ENCODE assay signal across 21 cellular contexts in the genomic region with DNA sequence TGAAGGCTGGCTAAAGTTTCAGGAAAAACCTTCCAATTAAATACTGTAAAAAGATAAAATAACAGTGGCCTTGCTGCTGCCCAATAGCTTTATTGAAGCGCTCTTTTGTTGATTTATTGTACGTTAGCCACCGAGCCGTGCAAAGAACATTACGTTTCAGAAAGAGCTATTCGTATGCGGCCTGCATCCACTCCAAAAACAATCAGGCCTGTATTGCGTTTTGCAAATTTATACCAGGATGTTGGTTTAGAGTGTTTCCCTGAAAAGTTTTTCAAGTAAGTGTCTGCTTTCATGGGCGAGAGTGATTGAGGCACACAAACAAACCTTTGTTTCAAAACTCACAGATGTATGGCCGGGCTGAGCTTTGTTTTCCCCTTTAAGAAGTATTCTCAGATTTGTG.
DNase-seq lines count a peak whose midpoint lies in the region; ATAC-seq and TF ChIP-seq lines count a peak whose summit lies in the region.
"Had no signal": no experiment of that assay in that cellular context is flagged by ENCODE, and none has a peak within 500 bp of the region (broad histone marks: within the 10 kb centered on the region; RNA-seq: fewer than 3 reads in every experiment).

No MANE protein-coding gene starts in this region.

- TF ChIP-seq CTCF in brain (conservative IDR thresholded peaks at IDR 0.05) = no peak
- no peak for TF ChIP-seq CTCF in MCF 10A (IDR thresholded peaks at IDR 0.05; ENCODE audit: unreplicated experiment)

- peaks cover 0 to 75% (median 20%) of the 10 kb centered on the region in 5 experiments for H3K9me3 Mint-ChIP-seq in brain
- peaks cover 7% of the 10 kb centered on the region for H3K9me3 Mint-ChIP-seq in MCF 10A (ENCODE audit: unreplicated experiment)
- H3K9me3 Mint-ChIP-seq: activated naive CD4-positive, alpha-beta T cell treated with anti-CD3 and anti-CD28 coated beads for 36 hours; activated T-cell treated with anti-CD3 and anti-CD28 coated beads, Interleukin-2, amount 50 U/mL, for 4 hours had no signal

- POLR2A ChIA-PET in MCF 10A (lab: Yijun Ruan, JAX) = no interaction called here

- H3K4me1 Mint-ChIP-seq in brain = peaks cover 52% of the 10 kb centered on the region
- no peaks in the 10 kb centered on the region for H3K4me1 Mint-ChIP-seq in MCF 10A (ENCODE audit: insufficient read depth, unreplicated experiment)

- DNase-seq in NCI-H510A treated with DMSO at 0.1 percent for 48 hours (lab: John Stamatoyannopoulos, UW) (peak; percentile 52), NCI-H510A (lab: John Stamatoyannopoulos, UW) (no peak), mesenteric fat pad (ENCODE audit: low spot score) (peak; percentile 8), NAMALWA (ENCODE audit: low spot score) (no peak), MCF 10A (ENCODE audit: unreplicated experiment) (no peak)
- no peak for DNase-seq in activated naive CD4-positive, alpha-beta T cell treated with anti-CD3 and anti-CD28 coated beads, Interleukin-2, amount 50 U/mL, for 16 hours
- DNase-seq: activated naive CD4-positive, alpha-beta T cell treated with anti-CD3 and anti-CD28 coated beads for 36 hours; activated T-cell treated with anti-CD3 and anti-CD28 coated beads, Interleukin-2, amount 50 U/mL, for 4 hours; BE2C; central memory CD4-positive, alpha-beta T cell; DND-41; erythroblast; foreskin keratinocyte; NCI-H1436 treated with DMSO at 0.1 percent for 48 hours; SHP77; stimulated activated CD4-positive, alpha-beta T cell treated with anti-CD3 and anti-CD28 coated beads, Interleukin-4, amount 100 ng/mL, for 4 hours; stimulated activated naive CD8-positive, alpha-beta T cell treated with anti-CD3 and anti-CD28 coated beads, Interleukin-15, Interleukin-2, amounts not matched to agents 100 U/mL and 50 U/mL, for 24 hours; transverse colon had no signal

- peaks cover 18% of the 10 kb centered on the region for H3K27me3 Mint-ChIP-seq in brain
- H3K27me3 Mint-ChIP-seq in MCF 10A (ENCODE audit: insufficient read depth, unreplicated experiment) = no peaks in the 10 kb centered on the region

- no TSS peak for BruUV-seq in MCF 10A (replicated peaks; lab: Mats Ljungman, UMichigan)

- H3K4me3 Mint-ChIP-seq in brain = peak overlapping the region in 4 of 5 experiments; percentile 8 to 56 (median 48)
- no peak overlapping the region for H3K4me3 Mint-ChIP-seq in MCF 10A (ENCODE audit: unreplicated experiment)
- H3K4me3 Mint-ChIP-seq: activated naive CD4-positive, alpha-beta T cell treated with anti-CD3 and anti-CD28 coated beads for 36 hours; activated T-cell treated with anti-CD3 and anti-CD28 coated beads, Interleukin-2, amount 50 U/mL, for 4 hours; IgD-negative memory B cell had no signal

- H3K36me3 Mint-ChIP-seq in brain = no peaks in the 10 kb centered on the region
- no peaks in the 10 kb centered on the region for H3K36me3 Mint-ChIP-seq in MCF 10A (ENCODE audit: insufficient read depth, unreplicated experiment)

- CTCF ChIA-PET in MCF 10A (lab: Yijun Ruan, JAX) = no interaction called here

- no peak for ATAC-seq in HG02852 (IDR thresholded peaks at IDR 0.05; ENCODE audit: unreplicated experiment)
- ATAC-seq: activated T-cell treated with anti-CD3 and anti-CD28 coated beads, Interleukin-2, amount 50 U/mL, for 4 hours; foreskin keratinocyte; stimulated activated naive CD8-positive, alpha-beta T cell treated with anti-CD3 and anti-CD28 coated beads, Interleukin-15, Interleukin-2, amounts not matched to agents 100 U/mL and 50 U/mL, for 24 hours had no signal

- intact Hi-C loops in MCF 10A (cut with micrococcal nuclease) = no loop called here

- peak overlapping the region in 4 of 5 experiments; percentile 24 to 95 (median 94) for H3K27ac Mint-ChIP-seq in brain
- H3K27ac Mint-ChIP-seq in MCF 10A (ENCODE audit: low read depth, unreplicated experiment) = no peak overlapping the region
- H3K27ac Mint-ChIP-seq: activated naive CD4-positive, alpha-beta T cell treated with anti-CD3 and anti-CD28 coated beads for 36 hours; IgD-negative memory B cell had no signal

Comparison
In these comparisons a context has a peak if more than half of its experiments do, and no peak if none do; other contexts are left out.
1. DNase-seq: peak in NCI-H510A treated with DMSO at 0.1 percent for 48 hours (single experiment) and mesenteric fat pad (single experiment); none in NCI-H510A (single experiment), NAMALWA (single experiment), activated naive CD4-positive, alpha-beta T cell treated with anti-CD3 and anti-CD28 coated beads, Interleukin-2, amount 50 U/mL, for 16 hours (single experiment) and MCF 10A (single experiment).